32 cellular contexts compared by ENCODE assay signal in genomic region chr2:170806548-170806947, GRCh38. TPM values are rescaled to one million over a fixed set of nuclear protein-coding genes. Genes with fewer than 3 reads are reported as not detected.
"Had no signal": no experiment of that assay in that cellular context is flagged by ENCODE, and none has a peak within 500 bp of the region (broad histone marks: within the 10 kb centered on the region; RNA-seq: fewer than 3 reads in every experiment).

No MANE protein-coding gene starts in this region.

- H3K4me3 ChIP-seq: ascending aorta, cardiac muscle cell had no signal

- H3K27ac ChIP-seq: ascending aorta, cardiac muscle cell, WERI-Rb-1 had no signal

- H3K36me3 ChIP-seq: ascending aorta, cardiac muscle cell, WERI-Rb-1 had no signal

- DNase-seq: activated CD4-positive, alpha-beta memory T cell treated with anti-CD3 and anti-CD28 coated beads, Interleukin-2, amount 10 ng/mL, durations not matched to agents 7 days and 5 days; activated CD4-positive, alpha-beta T cell treated with anti-CD3 and anti-CD28 coated beads for 1 hour; activated CD4-positive, alpha-beta T cell treated with anti-CD3 and anti-CD28 coated beads for 36 hours; activated CD4-positive, alpha-beta T cell treated with anti-CD3 and anti-CD28 coated beads for 48 hours; activated CD4-positive, alpha-beta T cell treated with anti-CD3 and anti-CD28 coated beads, Interleukin-2, amount 10 ng/mL, durations not matched to agents 7 days and 5 days; activated CD4-positive, alpha-beta T cell treated with anti-CD3 and anti-CD28 coated beads, Interleukin-2, amount 50 U/mL, for 48 hours; activated CD4-positive, CD25-positive, alpha-beta regulatory T cell; activated CD8-positive, alpha-beta memory T cell treated with anti-CD3 and anti-CD28 coated beads for 24 hours; activated CD8-positive, alpha-beta memory T cell treated with anti-CD3 and anti-CD28 coated beads, Interleukin-2, amount 10 ng/mL, durations not matched to agents 7 days and 5 days; activated CD8-positive, alpha-beta memory T cell treated with anti-CD3 and anti-CD28 coated beads, Interleukin-2, amount 50 U/mL, for 48 hours; activated CD8-positive, alpha-beta T cell treated with anti-CD3 and anti-CD28 coated beads, Interleukin-2, amount 10 ng/mL, durations not matched to agents 7 days and 5 days; activated effector memory CD4-positive, alpha-beta T cell treated with Interleukin-2 at 50 U/mL for 16 hours; activated gamma-delta T cell; activated naive CD4-positive, alpha-beta T cell treated with anti-CD3 and anti-CD28 coated beads, Interleukin-2, amount 10 ng/mL, durations not matched to agents 7 days and 5 days; activated naive CD4-positive, alpha-beta T cell treated with Interleukin-2 at 50 U/mL for 16 hours; activated naive CD8-positive, alpha-beta T cell treated with anti-CD3 and anti-CD28 coated beads, Interleukin-2, amount 10 ng/mL, durations not matched to agents 7 days and 5 days; activated naive CD8-positive, alpha-beta T cell treated with anti-CD3 and anti-CD28 coated beads, Interleukin-2, amount 50 U/mL, for 24 hours; activated T-cell treated with anti-CD3 and anti-CD28 coated beads, Interleukin-2, amount 50 U/mL, for 24 hours; activated T-cell treated with anti-CD3 and anti-CD28 coated beads, Interleukin-2, amount 50 U/mL, for 48 hours; amygdala; anterior cingulate cortex; caudate nucleus; cerebellar nuclear complex; T-helper 2 cell; T-helper 9 cell; WERI-Rb-1 had no signal

- H3K4me1 ChIP-seq: ascending aorta had no signal

- H3K27me3 ChIP-seq: ascending aorta, cardiac muscle cell had no signal

- ATAC-seq: activated CD4-positive, alpha-beta T cell treated with anti-CD3 and anti-CD28 coated beads for 36 hours; activated CD4-positive, CD25-positive, alpha-beta regulatory T cell treated with anti-CD3 and anti-CD28 coated beads, Interleukin-2, amount 50 U/mL, for 24 hours; activated CD8-positive, alpha-beta memory T cell treated with anti-CD3 and anti-CD28 coated beads, Interleukin-2, amount 10 ng/mL, durations not matched to agents 7 days and 5 days; activated CD8-positive, alpha-beta T cell treated with anti-CD3 and anti-CD28 coated beads, Interleukin-2, amount 10 ng/mL, durations not matched to agents 7 days and 5 days; activated naive CD8-positive, alpha-beta T cell treated with anti-CD3 and anti-CD28 coated beads, Interleukin-2, amount 50 U/mL, for 24 hours; WTC11 had no signal

- H3K9me3 ChIP-seq: ascending aorta had no signal

RNA-seq across cellular contexts. Expression of gene GAD1, which starts 10.1 kb away (rescaled TPM):
- total RNA-seq: chondrocyte had no signal

RNA-seq across cellular contexts. Expression of gene ERICH2, which starts 36.4 kb away (rescaled TPM):
- total RNA-seq: activated CD4-positive, alpha-beta memory T cell treated with anti-CD3 and anti-CD28 coated beads, Interleukin-2, amount 10 ng/mL, durations not matched to agents 7 days and 5 days; activated CD4-positive, alpha-beta T cell treated with anti-CD3 and anti-CD28 coated beads for 36 hours; activated CD4-positive, alpha-beta T cell treated with anti-CD3 and anti-CD28 coated beads, Interleukin-2, amount 10 ng/mL, durations not matched to agents 7 days and 5 days; activated CD8-positive, alpha-beta memory T cell treated with anti-CD3 and anti-CD28 coated beads, Interleukin-2, amount 10 ng/mL, durations not matched to agents 7 days and 5 days; activated CD8-positive, alpha-beta T cell treated with anti-CD3 and anti-CD28 coated beads, Interleukin-2, amount 10 ng/mL, durations not matched to agents 7 days and 5 days; activated naive CD8-positive, alpha-beta T cell treated with anti-CD3 and anti-CD28 coated beads, Interleukin-2, amount 10 ng/mL, durations not matched to agents 7 days and 5 days; activated T-helper 2 cell treated with anti-CD3 and anti-CD28 coated beads, Interferon-gamma antibody, Interleukin-2, Interleukin-4, amounts not matched to agents 10 μg/mL and 5 μg/mL and 100 μg/mL, durations not matched to agents 14 hours and 24 hours and 36 hours; ascending aorta had no signal
